8 cellular contexts compared by ENCODE assay signal in genomic region chr7:128939861-128940410, GRCh38.
DNase-seq lines count a peak whose midpoint lies in the region; ATAC-seq and TF ChIP-seq lines count a peak whose summit lies in the region.

No MANE protein-coding gene starts in this region.

- in situ Hi-C loops in KBM-7 (cut with MboI; ENCODE audit: low pct_unique_long_range_greater_than_20kb, low sequenced_read_pairs), result no loop called here

- no peak for TF ChIP-seq POLR2A in erythroblast (IDR thresholded peaks at IDR 0.05; ENCODE audit: low read length)

- H3K4me3 ChIP-seq in GM06990 (replicated peaks; ENCODE audit: low read depth, low read length) (peak overlapping the region; percentile 90), foreskin fibroblast (ENCODE audit: low read depth in 1 of 2, low read length in 2 of 2) (no peak overlapping the region)

- H3K36me3 ChIP-seq in GM06990 (ENCODE audit: control insufficient read depth, insufficient read depth, low read length), result peaks cover 9% of the 10 kb centered on the region

- no peaks in the 10 kb centered on the region for H3K27me3 ChIP-seq in GM06990 (replicated peaks; ENCODE audit: control insufficient read depth, insufficient read depth, low read length)

- peak; percentile 77 for DNase-seq in GM06990 (ENCODE audit: extremely low read depth, insufficient read length)
- peak; percentile 47 for DNase-seq in KBM-7
- peak; percentile 51 for DNase-seq in islet precursor cell
- no peak for DNase-seq in foreskin fibroblast
- no peak for DNase-seq in COLO829 (ENCODE audit: low spot score)
- no peak for DNase-seq in erythroblast (lab: John Stamatoyannopoulos, UW)

- peak; percentile 24 for ATAC-seq in GM19452 (IDR thresholded peaks at IDR 0.05; ENCODE audit: unreplicated experiment)
- no peak for ATAC-seq in HG03432 (IDR thresholded peaks at IDR 0.05; ENCODE audit: unreplicated experiment)

- TF ChIP-seq CTCF in GM06990 (IDR thresholded peaks at IDR 0.05; ENCODE audit: insufficient read depth, low read length, poor library complexity, severe bottlenecking), result peak; percentile 45
- no peak for TF ChIP-seq CTCF in foreskin fibroblast (IDR thresholded peaks at IDR 0.05; ENCODE audit: low read depth, low read length)

Comparison
In these comparisons a context has a peak if more than half of its experiments do, and no peak if none do; other contexts are left out.
1. DNase-seq: peak in GM06990 (single experiment), KBM-7 (single experiment) and islet precursor cell (single experiment); none in foreskin fibroblast (0 of 2), COLO829 (single experiment) and erythroblast (0 of 2).